Comparison of ENCODE assay signal across 9 cellular contexts in genomic region chr14:89425931-89426330, GRCh38. TPM values are rescaled to one million over a fixed set of nuclear protein-coding genes. Genes with fewer than 3 reads are reported as not detected.
DNase-seq lines count a peak whose midpoint lies in the region; ATAC-seq, FAIRE-seq and TF ChIP-seq lines count a peak whose summit lies in the region.
"Had no signal": no experiment of that assay in that cellular context is flagged by ENCODE, and none has a peak within 500 bp of the region (broad histone marks: within the 10 kb centered on the region; RNA-seq: fewer than 3 reads in every experiment).

No MANE protein-coding gene starts in this region.

- 77% methylated on average over 6 of the region's 6 CpGs for WGBS in HepG2 (ENCODE audit: low lambda C conversion rate)
- 50% methylated on average over 5 of the region's 6 CpGs for WGBS in right lobe of liver (ENCODE audit: insufficient coverage, low coverage, low lambda C conversion rate, missing lambda C conversion rate)

- intact Hi-C loops in HepG2 (cut with micrococcal nuclease; ENCODE audit: unreplicated experiment) = no loop called here
- intact Hi-C loops in right lobe of liver (cut with DNase I) = no loop called here

- TF ChIP-seq POLR2A in HepG2 (IDR thresholded peaks at IDR 0.05; ENCODE audit: insufficient read depth in 1 of 2, low read depth in 2 of 2, low read length in 2 of 2) (no peak), right lobe of liver (IDR thresholded peaks at IDR 0.05) (no peak)

- H3K4me1 ChIP-seq in HepG2 (ENCODE audit: insufficient read depth, low read length) = peaks cover 57% of the 10 kb centered on the region
- H3K4me1 ChIP-seq in right lobe of liver = peaks cover 0 to 43% (median 3%) of the 10 kb centered on the region in 4 donors

- no peaks in the 10 kb centered on the region for H3K79me2 ChIP-seq in HepG2 (ENCODE audit: insufficient read depth, low read length)

- peak overlapping the region; percentile 42 for H3K27ac Mint-ChIP-seq in stimulated activated naive B cell treated with anti-CD40 and anti-IgM and Interleukin-4, amounts not matched to agents 10 μg/mL and 1 μg/mL and 100 μg/mL, for 72 hours

- DNase-seq in HepG2 (ENCODE audit: low spot score) (peak; percentile 41), right lobe of liver (no peak), HS-5 (ENCODE audit: low read depth) (peak; percentile 97), dedifferentiated amniotic fluid mesenchymal stem cell (ENCODE audit: extremely low spot score) (peak; percentile 91), HUDEP-2 (lab: John Stamatoyannopoulos, UW; ENCODE audit: unreplicated experiment in 76 of 76) (no peak), Ammon's horn (ENCODE audit: low spot score) (no peak)
- DNase-seq in stimulated activated naive B cell treated with anti-CD40 and anti-IgM and Interleukin-4, amounts not matched to agents 10 μg/mL and 1 μg/mL and 100 μg/mL, for 72 hours = peak; percentile 52
- DNase-seq in activated CD4-positive, CD25-positive, alpha-beta regulatory T cell treated with anti-CD3 and anti-CD28 coated beads, Interleukin-2, amount 50 U/mL, for 72 hours = no peak

- H3K36me3 Mint-ChIP-seq in stimulated activated naive B cell treated with anti-CD40 and anti-IgM and Interleukin-4, amounts not matched to agents 10 μg/mL and 1 μg/mL and 100 μg/mL, for 72 hours = peaks cover 3 to 16% of the 10 kb centered on the region in 2 donors

- no TSS peak for BruUV-seq in HepG2 (replicated peaks; lab: Mats Ljungman, UMichigan)

- POLR2A ChIA-PET in HepG2 (lab: Yijun Ruan, JAX) = interaction anchor here (0.5 kb wide), 1 partner anchor 10 kb away, joined by 3 read pairs; no protein-coding TSS in a partner anchor

- no peaks in the 10 kb centered on the region for H4K20me1 ChIP-seq in HepG2 (ENCODE audit: insufficient read depth, low read length)

- no peak overlapping the region for H3K27ac ChIP-seq in HepG2 (ENCODE audit: extremely low read length, insufficient read depth, low read length)
- H3K27ac ChIP-seq in right lobe of liver = no peak overlapping the region

- H3K9me3 ChIP-seq in HepG2 (ENCODE audit: low read length) = no peaks in the 10 kb centered on the region
- H3K9me3 ChIP-seq in right lobe of liver = no peaks in the 10 kb centered on the region

- H3K4me3 ChIP-seq in HepG2 (replicated peaks in 1 of 3; ENCODE audit: insufficient read depth in 1 of 3, low read depth in 2 of 3, low read length in 3 of 3) (no peak overlapping the region), right lobe of liver (no peak overlapping the region)

- TF ChIP-seq CTCF in HepG2 (CRISPR knock-in tag; IDR thresholded peaks at IDR 0.05) (no peak), right lobe of liver (IDR thresholded peaks at IDR 0.05) (no peak)

- no peaks in the 10 kb centered on the region for H3K36me3 ChIP-seq in HepG2 (replicated peaks in 1 of 2; ENCODE audit: control insufficient read depth in 1 of 2, insufficient read depth in 2 of 2, low read length in 2 of 2)
- no peaks in the 10 kb centered on the region for H3K36me3 ChIP-seq in right lobe of liver

- H3K4me3 Mint-ChIP-seq in stimulated activated naive B cell treated with anti-CD40 and anti-IgM and Interleukin-4, amounts not matched to agents 10 μg/mL and 1 μg/mL and 100 μg/mL, for 72 hours = no peak overlapping the region

- H3K9ac ChIP-seq in HepG2 (ENCODE audit: insufficient read depth, low read depth, low read length) = no peak overlapping the region

- no peak overlapping the region for H2AFZ ChIP-seq in HepG2 (ENCODE audit: low read length)

- H3K27me3 ChIP-seq in HepG2 (ENCODE audit: control insufficient read depth in 1 of 2, insufficient read depth in 2 of 2, low read length in 2 of 2) (no peaks in the 10 kb centered on the region), right lobe of liver (no peaks in the 10 kb centered on the region)

- no peaks in the 10 kb centered on the region for H3K27me3 Mint-ChIP-seq in stimulated activated naive B cell treated with anti-CD40 and anti-IgM and Interleukin-4, amounts not matched to agents 10 μg/mL and 1 μg/mL and 100 μg/mL, for 72 hours

- ATAC-seq in HepG2 (no peak), right lobe of liver (no peak)
- ATAC-seq in stimulated activated naive B cell treated with anti-CD40 and anti-IgM and Interleukin-4, amounts not matched to agents 10 μg/mL and 1 μg/mL and 100 μg/mL, for 72 hours (replicated peaks) = peak; percentile 28 to 36

- H3K9me3 Mint-ChIP-seq in stimulated activated naive B cell treated with anti-CD40 and anti-IgM and Interleukin-4, amounts not matched to agents 10 μg/mL and 1 μg/mL and 100 μg/mL, for 72 hours = no peaks in the 10 kb centered on the region
- H3K9me3 Mint-ChIP-seq: activated naive CD4-positive, alpha-beta T cell treated with anti-CD3 and anti-CD28 coated beads, Interleukin-2, amount 50 U/mL, for 72 hours had no signal

- FAIRE-seq in HepG2 (lab: Jason Lieb, UNC) = no peak

- in situ Hi-C loops in HepG2 (cut with HindIII; ENCODE audit: extremely low pct_ligation_motif_present, low pct_unique_long_range_greater_than_20kb) = no loop called here

- no peak overlapping the region for H3K4me2 ChIP-seq in HepG2 (ENCODE audit: low read depth, low read length)

- TF ChIP-seq EP300 in HepG2 (IDR thresholded peaks at IDR 0.05; ENCODE audit: low read depth in 2 of 2, low read length in 2 of 2) (no peak), HepG2 (CRISPR knock-in tag; IDR thresholded peaks at IDR 0.05; ENCODE audit: borderline replicate concordance) (no peak)

- no peak for TF ChIP-seq RAD21 in HepG2 (CRISPR knock-in tag; IDR thresholded peaks at IDR 0.05)

- H3K4me1 Mint-ChIP-seq in stimulated activated naive B cell treated with anti-CD40 and anti-IgM and Interleukin-4, amounts not matched to agents 10 μg/mL and 1 μg/mL and 100 μg/mL, for 72 hours = peaks cover 18 to 70% of the 10 kb centered on the region in 2 donors

- CTCF ChIA-PET in HepG2 (lab: Yijun Ruan, JAX; ENCODE audit: low intra/inter-chr PET ratio, low total read pairs) = no interaction called here

TF ChIP-seq in HepG2, 621 proteins besides CTCF, POLR2A, EP300 and RAD21 (continues in another document):
- TF ChIP-seq RNF219 (CRISPR knock-in tag; IDR thresholded peaks at IDR 0.05) (no peak), MYNN (CRISPR knock-in tag; IDR thresholded peaks at IDR 0.05; ENCODE audit: low read depth) (no peak), HDAC2 (CRISPR knock-in tag; IDR thresholded peaks at IDR 0.05) (no peak)

RNA-seq across cellular contexts. Expression of gene FOXN3, which starts 8.9 kb away (rescaled TPM):
- total RNA-seq in HepG2 (2016; rRNA removed; fragmentation: Illumina TruSeq; extraction: Trizol) (32.4 and 42.4 TPM in 2 replicates), right lobe of liver (10 to 100 TPM; 41.5 to 74.2 (median 55.8) TPM)
- 21.8 and 24.1 TPM in 2 replicates for total RNA-seq in HepG2 (2016; cell fraction: cytosol; rRNA removed; fragmentation: Illumina TruSeq; extraction: Trizol; ENCODE audit: low read depth)
- 31.8 and 34.4 TPM in 2 replicates for total RNA-seq in HepG2 (2016; cell fraction: insoluble cytoplasmic fraction; rRNA removed; fragmentation: Illumina TruSeq; extraction: Trizol)
- total RNA-seq in HepG2 (2016; cell fraction: membrane; rRNA removed; fragmentation: Illumina TruSeq; extraction: Trizol) = 34.0 and 40.7 TPM in 2 replicates
- 56.5 and 60.0 TPM in 2 replicates for total RNA-seq in HepG2 (2016; cell fraction: nucleus; rRNA removed; fragmentation: Illumina TruSeq; extraction: Trizol)
- 64.7 and 70.2 TPM in 2 replicates for polyA plus RNA-seq in HepG2 (2011; rRNA removed)
- polyA plus RNA-seq in HepG2 (2011; cell fraction: cytosol; rRNA removed) = 47.5 and 57.5 TPM in 2 replicates
- 59.1 and 68.8 TPM in 2 replicates for polyA plus RNA-seq in HepG2 (2011; cell fraction: nucleus; rRNA removed)
- polyA plus RNA-seq in HepG2 (2012) = 75.4 and 83.5 TPM in 2 replicates
- 12.3 and 14.4 TPM in 2 replicates for polyA plus RNA-seq in HepG2 (2016; cell fraction: cytosol; fragmentation: Illumina TruSeq; extraction: Trizol; ENCODE audit: low read depth)
- 34.1 and 37.2 TPM in 2 replicates for polyA plus RNA-seq in HepG2 (2016; cell fraction: insoluble cytoplasmic fraction; fragmentation: Illumina TruSeq; extraction: Trizol; ENCODE audit: low read depth)
- 22.0 and 25.1 TPM in 2 replicates for polyA plus RNA-seq in HepG2 (2016; cell fraction: membrane; fragmentation: Illumina TruSeq; extraction: Trizol; ENCODE audit: low read depth)
- polyA plus RNA-seq in HepG2 (2016; cell fraction: nucleus; fragmentation: Illumina TruSeq; extraction: Trizol; ENCODE audit: insufficient read depth, low read depth) = 26.9 and 29.4 TPM in 2 replicates
- polyA minus RNA-seq in HepG2 (2011; rRNA and poly(A)+ RNA removed; ENCODE audit: low replicate concordance) = 33.5 and 214 TPM in 2 replicates
- 84.8 and 100 TPM in 2 replicates for polyA minus RNA-seq in HepG2 (2011; cell fraction: cytosol; rRNA and poly(A)+ RNA removed)
- 187 and 226 TPM in 2 replicates for polyA minus RNA-seq in HepG2 (2011; cell fraction: nucleus; rRNA and poly(A)+ RNA removed)

Comparison
In these comparisons a context has a peak if more than half of its experiments do, and no peak if none do; other contexts are left out.
1. DNase-seq: peak in HepG2 (single experiment), HS-5 (single experiment), dedifferentiated amniotic fluid mesenchymal stem cell (single experiment) and stimulated activated naive B cell treated with anti-CD40 and anti-IgM and Interleukin-4, amounts not matched to agents 10 μg/mL and 1 μg/mL and 100 μg/mL, for 72 hours (single experiment); none in right lobe of liver (0 of 3), activated CD4-positive, CD25-positive, alpha-beta regulatory T cell treated with anti-CD3 and anti-CD28 coated beads, Interleukin-2, amount 50 U/mL, for 72 hours (single experiment), HUDEP-2 (0 of 76) and Ammon's horn (single experiment).
2. ATAC-seq: peak in stimulated activated naive B cell treated with anti-CD40 and anti-IgM and Interleukin-4, amounts not matched to agents 10 μg/mL and 1 μg/mL and 100 μg/mL, for 72 hours (2 of 2); none in HepG2 (single experiment) and right lobe of liver (0 of 4).